In the genomic region with DNA sequence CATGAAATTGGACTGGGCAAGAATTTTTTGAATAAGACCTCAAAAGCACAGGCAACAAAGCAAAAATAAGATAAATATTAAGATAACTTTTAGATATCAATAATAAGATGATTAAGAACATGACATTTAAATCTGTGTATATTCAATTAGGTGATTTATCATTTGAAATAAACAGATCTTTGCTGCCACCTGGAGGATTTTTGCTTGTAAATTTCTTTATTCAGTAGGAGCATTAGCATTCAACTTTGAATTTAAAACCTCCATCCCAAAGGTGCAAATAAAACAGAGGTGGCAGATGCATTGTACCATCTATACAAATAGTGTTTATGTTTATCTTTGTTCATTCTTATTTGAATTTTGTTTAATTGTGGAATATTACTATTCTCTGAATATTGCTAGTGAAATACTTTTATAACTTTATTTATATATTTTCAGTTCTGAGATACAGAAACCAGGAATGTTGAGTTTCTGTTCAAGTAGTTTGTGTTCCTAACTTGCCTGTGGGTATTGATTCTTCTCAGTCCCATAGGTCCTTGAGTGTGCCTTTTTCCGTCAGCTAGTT, we compare ENCODE assay signal across 8 cellular contexts. TPM values are rescaled to one million over a fixed set of nuclear protein-coding genes. Genes with fewer than 3 reads are reported as not detected.
A peak's percentile ranks its signal among the peaks of the same experiment; 100 is the strongest.
DNase-seq lines count a peak whose midpoint lies in the region; ATAC-seq and TF ChIP-seq lines count a peak whose summit lies in the region.

No MANE protein-coding gene starts in this region.

- H3K23ac ChIP-seq in mesenchymal stem cell (ENCODE audit: low read length in 2 of 2), result no peak overlapping the region

- H3K18ac ChIP-seq in mesenchymal stem cell (ENCODE audit: low read depth in 1 of 2, low read length in 2 of 2), result no peak overlapping the region

- H3K4me2 ChIP-seq in mesenchymal stem cell (ENCODE audit: low read length, poor library complexity, severe bottlenecking), result no peak overlapping the region

- DNase-seq in CD8-positive, alpha-beta T cell, result peak in 3 of 7 experiments; percentile 12 to 27 (median 14)
- peak; percentile 71 for DNase-seq in NCI-H748 (lab: John Stamatoyannopoulos, UW; ENCODE audit: unreplicated experiment)
- peak; percentile 73 for DNase-seq in cerebellar cortex (ENCODE audit: low spot score)
- peak; percentile 53 for DNase-seq in mesenchymal stem cell
- no peak for DNase-seq in NCI-H187 treated with DMSO at 0.1 percent for 48 hours (lab: John Stamatoyannopoulos, UW)
- no peak for DNase-seq in activated naive CD8-positive, alpha-beta T cell treated with anti-CD3 and anti-CD28 coated beads, Interleukin-2, amount 50 U/mL, for 24 hours

- no peak overlapping the region for H2BK5ac ChIP-seq in mesenchymal stem cell (ENCODE audit: low read depth, low read length, poor library complexity, severe bottlenecking)

- peaks cover 41% of the 10 kb centered on the region for H3K36me3 Mint-ChIP-seq in CD8-positive, alpha-beta T cell
- H3K36me3 Mint-ChIP-seq in activated naive CD8-positive, alpha-beta T cell treated with anti-CD3 and anti-CD28 coated beads, Interleukin-2, amount 50 U/mL, for 24 hours (ENCODE audit: low read depth), result peaks cover 14% of the 10 kb centered on the region

- no peak overlapping the region for H3K4me3 Mint-ChIP-seq in CD8-positive, alpha-beta T cell
- no peak overlapping the region for H3K4me3 Mint-ChIP-seq in activated naive CD8-positive, alpha-beta T cell treated with anti-CD3 and anti-CD28 coated beads, Interleukin-2, amount 50 U/mL, for 24 hours

- H3K27ac ChIP-seq in CD8-positive, alpha-beta T cell (ENCODE audit: low read depth, low read length), result no peak overlapping the region
- no peak overlapping the region for H3K27ac ChIP-seq in mesenchymal stem cell (ENCODE audit: low read length, poor library complexity, severe bottlenecking)

- H2BK15ac ChIP-seq in mesenchymal stem cell (ENCODE audit: low read depth, poor library complexity, severe bottlenecking), result no peak overlapping the region

- H3K36me3 ChIP-seq in CD8-positive, alpha-beta T cell (ENCODE audit: insufficient read depth, low read length), result peaks cover 4% of the 10 kb centered on the region
- peaks cover 7 to 46% of the 10 kb centered on the region in 2 experiments for H3K36me3 ChIP-seq in mesenchymal stem cell (ENCODE audit: control insufficient read depth in 1 of 2, insufficient read depth in 2 of 2, low read depth in 1 of 2, low read length in 2 of 2)

- peak overlapping the region; percentile 34 for H3K9ac ChIP-seq in mesenchymal stem cell (ENCODE audit: low read length)

- POLR2A ChIA-PET in CD8-positive, alpha-beta T cell (lab: Charles Lee), result no interaction called here

- H3K27ac Mint-ChIP-seq in CD8-positive, alpha-beta T cell, result no peak overlapping the region
- H3K27ac Mint-ChIP-seq in activated naive CD8-positive, alpha-beta T cell treated with anti-CD3 and anti-CD28 coated beads, Interleukin-2, amount 50 U/mL, for 24 hours, result no peak overlapping the region

- peaks cover 6% of the 10 kb centered on the region for H3K79me1 ChIP-seq in mesenchymal stem cell (replicated peaks; ENCODE audit: low read length, poor library complexity, severe bottlenecking)

- H2BK120ac ChIP-seq in mesenchymal stem cell (ENCODE audit: low read depth, low read length), result no peak overlapping the region

- ATAC-seq in CD8-positive, alpha-beta T cell, result no peak
- peak; percentile 48 for ATAC-seq in GM21786 (IDR thresholded peaks at IDR 0.05; ENCODE audit: unreplicated experiment)
- no peak for ATAC-seq in HG03432 (IDR thresholded peaks at IDR 0.05; ENCODE audit: unreplicated experiment)
- no peak for ATAC-seq in activated naive CD8-positive, alpha-beta T cell treated with anti-CD3 and anti-CD28 coated beads, Interleukin-2, amount 50 U/mL, for 24 hours

- H3K27me3 ChIP-seq in CD8-positive, alpha-beta T cell (ENCODE audit: insufficient read depth, low read length), result no peaks in the 10 kb centered on the region
- H3K27me3 ChIP-seq in mesenchymal stem cell (ENCODE audit: control insufficient read depth in 1 of 2, insufficient read depth in 1 of 2, low read length in 2 of 2), result no peaks in the 10 kb centered on the region

- no peak overlapping the region for H4K8ac ChIP-seq in mesenchymal stem cell (ENCODE audit: low read length)

- intact Hi-C loops in CD8-positive, alpha-beta T cell (cut with DNase I, micrococcal nuclease), result loop anchor here (1.0 to 5.0 kb wide), 4 partner anchors 262 to 639 kb away; partner anchors contain the start of genes NHLRC3 (in 1 of the 2) and PROSER1 (in 1 of the 2)

- H3K4ac ChIP-seq in mesenchymal stem cell (ENCODE audit: low read depth in 1 of 2, low read length in 2 of 2), result no peak overlapping the region

- peaks cover 4% of the 10 kb centered on the region for H3K9me3 Mint-ChIP-seq in CD8-positive, alpha-beta T cell
- peaks cover 6% of the 10 kb centered on the region for H3K9me3 Mint-ChIP-seq in activated naive CD8-positive, alpha-beta T cell treated with anti-CD3 and anti-CD28 coated beads, Interleukin-2, amount 50 U/mL, for 24 hours

- H3K4me3 ChIP-seq in CD8-positive, alpha-beta T cell (ENCODE audit: low read depth, low read length), result no peak overlapping the region
- no peak overlapping the region for H3K4me3 ChIP-seq in mesenchymal stem cell (ENCODE audit: insufficient read depth in 1 of 2, low read depth in 1 of 2, low read length in 2 of 2)

- H2BK12ac ChIP-seq in mesenchymal stem cell (ENCODE audit: low read length in 2 of 2), result no peak overlapping the region

- H3K14ac ChIP-seq in mesenchymal stem cell (ENCODE audit: low read length in 2 of 2), result no peak overlapping the region

- no peaks in the 10 kb centered on the region for H3K4me1 Mint-ChIP-seq in CD8-positive, alpha-beta T cell (ENCODE audit: low read depth)
- H3K4me1 Mint-ChIP-seq in activated naive CD8-positive, alpha-beta T cell treated with anti-CD3 and anti-CD28 coated beads, Interleukin-2, amount 50 U/mL, for 24 hours, result peaks cover 6% of the 10 kb centered on the region

- no peaks in the 10 kb centered on the region for H3K4me1 ChIP-seq in CD8-positive, alpha-beta T cell (ENCODE audit: insufficient read depth, low read length)
- H3K4me1 ChIP-seq in mesenchymal stem cell (ENCODE audit: control insufficient read depth, insufficient read depth, low read depth, low read length), result no peaks in the 10 kb centered on the region

- CTCF ChIA-PET in CD8-positive, alpha-beta T cell (lab: Charles Lee), result interaction anchor here (0.7 to 1.1 kb wide), 2 partner anchors 9 to 55 kb away, joined by 3 to 4 read pairs; no protein-coding TSS in a partner anchor

- 100% methylated on average over 1 of the region's 1 CpG for WGBS in mesenchymal stem cell

- H3K27me3 Mint-ChIP-seq in CD8-positive, alpha-beta T cell (ENCODE audit: low read depth), result no peaks in the 10 kb centered on the region
- H3K27me3 Mint-ChIP-seq in activated naive CD8-positive, alpha-beta T cell treated with anti-CD3 and anti-CD28 coated beads, Interleukin-2, amount 50 U/mL, for 24 hours, result no peaks in the 10 kb centered on the region

- no peak overlapping the region for H2AFZ ChIP-seq in mesenchymal stem cell (ENCODE audit: low read depth, low read length)

- peak; percentile 81 for TF ChIP-seq CTCF in CD8-positive, alpha-beta T cell (IDR thresholded peaks at IDR 0.05)

- no peaks in the 10 kb centered on the region for H3K9me3 ChIP-seq in CD8-positive, alpha-beta T cell (ENCODE audit: low read length)
- H3K9me3 ChIP-seq in mesenchymal stem cell (ENCODE audit: control insufficient read depth, low read length), result no peaks in the 10 kb centered on the region

- no peak overlapping the region for H4K91ac ChIP-seq in mesenchymal stem cell (ENCODE audit: low read length)

- no peak overlapping the region for H2AK5ac ChIP-seq in mesenchymal stem cell (ENCODE audit: low read length, severe bottlenecking)

RNA-seq across cellular contexts. Expression of gene COG6, which starts 20.9 kb away (rescaled TPM):
- 10 to 100 TPM; 10.1 to 18.3 TPM for total RNA-seq in CD8-positive, alpha-beta T cell
- polyA plus RNA-seq in mesenchymal stem cell (2013, experiment 1 of 2), result 21.2 TPM
- polyA plus RNA-seq in mesenchymal stem cell (2013, experiment 2 of 2), result 21.7 TPM

Comparison
In these comparisons a context has a peak if more than half of its experiments do, and no peak if none do; other contexts are left out.
1. DNase-seq: peak in NCI-H748 (single experiment), cerebellar cortex (single experiment) and mesenchymal stem cell (single experiment); none in NCI-H187 treated with DMSO at 0.1 percent for 48 hours (single experiment) and activated naive CD8-positive, alpha-beta T cell treated with anti-CD3 and anti-CD28 coated beads, Interleukin-2, amount 50 U/mL, for 24 hours (single experiment).